Comparison of ENCODE assay signal across 21 cellular contexts in genomic region chr1:172720325-172720724, GRCh38.
"Had no signal": no experiment of that assay in that cellular context is flagged by ENCODE, and none has a peak within 500 bp of the region (broad histone marks: within the 10 kb centered on the region; RNA-seq: fewer than 3 reads in every experiment).

No MANE protein-coding gene starts in this region.

- H3K27ac Mint-ChIP-seq: activated CD4-positive, alpha-beta memory T cell treated with anti-CD3 and anti-CD28 coated beads for 36 hours; activated CD4-positive, alpha-beta T cell treated with anti-CD3 and anti-CD28 coated beads for 36 hours; activated naive CD4-positive, alpha-beta T cell treated with anti-CD3 and anti-CD28 coated beads for 36 hours; memory B cell; T-cell had no signal

- DNase-seq: activated B cell treated with CpG ODN at 0.5 μM for 24 hours; activated CD4-positive, alpha-beta memory T cell treated with anti-CD3 and anti-CD28 coated beads for 36 hours; activated CD4-positive, alpha-beta T cell treated with anti-CD3 and anti-CD28 coated beads for 36 hours; activated effector memory CD4-positive, alpha-beta T cell treated with Interleukin-2 at 50 U/mL for 16 hours; activated naive CD4-positive, alpha-beta T cell treated with anti-CD3 and anti-CD28 coated beads for 36 hours; activated T-cell treated with anti-CD3 and anti-CD28 coated beads, Interleukin-2, amount 50 U/mL, for 72 hours; amygdala; esophagus squamous epithelium; gastrocnemius medialis; hippocampal formation; left cardiac atrium; posterior cingulate gyrus; spleen; stimulated activated CD4-positive, alpha-beta T cell treated with anti-CD3 and anti-CD28 coated beads, Interleukin-4, amount 100 ng/mL, for 24 hours; stimulated activated naive CD4-positive, alpha-beta T cell treated with Interleukin-2 at 50 U/mL for 16 hours; upper lobe of right lung had no signal

- H3K27me3 ChIP-seq: esophagus squamous epithelium, gastrocnemius medialis, spleen, upper lobe of right lung had no signal

- H3K36me3 Mint-ChIP-seq: memory B cell, T-cell had no signal

- ATAC-seq: gastrocnemius medialis had no signal

- H3K9me3 Mint-ChIP-seq: activated B cell treated with CpG ODN at 0.5 μM for 24 hours; activated CD4-positive, alpha-beta memory T cell treated with anti-CD3 and anti-CD28 coated beads for 36 hours; activated naive CD4-positive, alpha-beta T cell treated with anti-CD3 and anti-CD28 coated beads for 36 hours; activated T-cell treated with anti-CD3 and anti-CD28 coated beads, Interleukin-2, amount 50 U/mL, for 72 hours; memory B cell; neural crest cell; T-cell had no signal

- H3K4me3 Mint-ChIP-seq: activated B cell treated with CpG ODN at 0.5 μM for 24 hours; activated CD4-positive, alpha-beta memory T cell treated with anti-CD3 and anti-CD28 coated beads for 36 hours; activated CD4-positive, alpha-beta T cell treated with anti-CD3 and anti-CD28 coated beads for 36 hours; activated naive CD4-positive, alpha-beta T cell treated with anti-CD3 and anti-CD28 coated beads for 36 hours; memory B cell; neural crest cell; T-cell had no signal

- H3K4me1 ChIP-seq: gastrocnemius medialis, upper lobe of right lung had no signal

- H3K4me3 ChIP-seq: coronary artery, esophagus squamous epithelium, gastrocnemius medialis, mucosa of descending colon, spleen, upper lobe of right lung had no signal

- H3K27me3 Mint-ChIP-seq: activated B cell treated with CpG ODN at 0.5 μM for 24 hours; activated CD4-positive, alpha-beta memory T cell treated with anti-CD3 and anti-CD28 coated beads for 36 hours; memory B cell; T-cell had no signal

- H3K36me3 ChIP-seq: esophagus squamous epithelium, gastrocnemius medialis, spleen, upper lobe of right lung had no signal

- H3K27ac ChIP-seq: coronary artery, gastrocnemius medialis, spleen, upper lobe of right lung had no signal

- H3K9me3 ChIP-seq: esophagus squamous epithelium, gastrocnemius medialis, mucosa of descending colon, spleen, upper lobe of right lung had no signal
